8 cellular contexts compared by ENCODE assay signal in genomic region chr6:5261545-5262109, GRCh38. TPM values are rescaled to one million over a fixed set of nuclear protein-coding genes. Genes with fewer than 3 reads are reported as not detected.
DNase-seq lines count a peak whose midpoint lies in the region; ATAC-seq, FAIRE-seq and TF ChIP-seq lines count a peak whose summit lies in the region.

No MANE protein-coding gene starts in this region.

- TF ChIP-seq CTCF in gastroesophageal sphincter (IDR thresholded peaks at IDR 0.05), result no peak

- TF ChIP-seq EP300 in gastroesophageal sphincter (IDR thresholded peaks at IDR 0.05), result no peak

- H3K27ac ChIP-seq in gastroesophageal sphincter (peak overlapping the region; percentile 95 to 99 (median 96)), skeletal muscle tissue (ENCODE audit: low read depth, low read length) (peak overlapping the region; percentile 98)

- H3K27me3 ChIP-seq in gastroesophageal sphincter, result no peaks in the 10 kb centered on the region
- H3K27me3 ChIP-seq in skeletal muscle tissue (ENCODE audit: control insufficient read depth in 3 of 3, insufficient read depth in 3 of 3, low read length in 3 of 3), result no peaks in the 10 kb centered on the region

- H3K9me3 ChIP-seq in gastroesophageal sphincter, result no peaks in the 10 kb centered on the region
- H3K9me3 ChIP-seq in skeletal muscle tissue (ENCODE audit: control insufficient read depth in 3 of 3, low read length in 3 of 3), result no peaks in the 10 kb centered on the region

- peak; percentile 26 for DNase-seq in NCI-H82 (lab: John Stamatoyannopoulos, UW)
- DNase-seq in NCI-H82 treated with DMSO at 0.1 percent for 48 hours (lab: John Stamatoyannopoulos, UW; ENCODE audit: unreplicated experiment), result no peak
- peak; percentile 4 for DNase-seq in SW480 (ENCODE audit: low spot score)
- no peak for DNase-seq in GM03348 (ENCODE audit: low spot score)
- DNase-seq in frontal cortex (ENCODE audit: low spot score in 2 of 2), result no peak

- ATAC-seq in gastroesophageal sphincter, result no peak
- ATAC-seq in HG02884 (IDR thresholded peaks at IDR 0.05; ENCODE audit: unreplicated experiment), result no peak

- H3K4me3 ChIP-seq in gastroesophageal sphincter (peak overlapping the region; percentile 86 to 99), skeletal muscle tissue (ENCODE audit: low read length in 3 of 3) (peak overlapping the region; percentile 87 to 98 (median 94))

- FAIRE-seq in frontal cortex (lab: Jason Lieb, UNC), result no peak

- H3K4me1 ChIP-seq in gastroesophageal sphincter (peaks cover 0 to 28% (median 3%) of the 10 kb centered on the region in 3 donors), skeletal muscle tissue (ENCODE audit: control insufficient read depth in 3 of 3, insufficient read depth in 3 of 3, low read length in 3 of 3) (peaks cover 8 to 14% (median 14%) of the 10 kb centered on the region in 3 donors)

- H3K36me3 ChIP-seq in gastroesophageal sphincter (peaks cover 0 to 11% of the 10 kb centered on the region in 2 donors), skeletal muscle tissue (ENCODE audit: control insufficient read depth in 3 of 3, insufficient read depth in 3 of 3, low read length in 3 of 3) (peaks cover 0 to 4% (median 0%) of the 10 kb centered on the region in 3 donors)

- WGBS in gastroesophageal sphincter (ENCODE audit: low coverage in 1 of 2), 2 donors, result 0% methylated on average over 2 to 16 of the region's 19 CpGs

- TF ChIP-seq POLR2A in gastroesophageal sphincter (IDR thresholded peaks at IDR 0.05), result no peak

- H3K9ac ChIP-seq in skeletal muscle tissue (ENCODE audit: low read depth in 1 of 3, low read length in 3 of 3), result peak overlapping the region; percentile 95 to 96 (median 95)

RNA-seq across cellular contexts. Expression of gene FARS2, which starts 0.3 kb away (rescaled TPM):
- total RNA-seq in gastroesophageal sphincter (10 to 100 TPM in 3 of 4 donors, 1 to 10 TPM in 1; 9.8 to 16.3 (median 14.4) TPM), skeletal muscle tissue (27.7 TPM), frontal cortex (19.6 TPM)

RNA-seq across cellular contexts. Expression of gene LYRM4, which starts 0.9 kb away (rescaled TPM):
- total RNA-seq in gastroesophageal sphincter (10 to 100 TPM; 16.4 to 27.9 (median 20.5) TPM), skeletal muscle tissue (10.4 TPM), frontal cortex (14.7 TPM)

Comparison
In these comparisons a context has a peak if more than half of its experiments do, and no peak if none do; other contexts are left out.
1. DNase-seq: peak in NCI-H82 (single experiment) and SW480 (single experiment); none in NCI-H82 treated with DMSO at 0.1 percent for 48 hours (single experiment), GM03348 (single experiment) and frontal cortex (0 of 2).